Comparison of ENCODE assay signal across 29 cellular contexts in the genomic region with DNA sequence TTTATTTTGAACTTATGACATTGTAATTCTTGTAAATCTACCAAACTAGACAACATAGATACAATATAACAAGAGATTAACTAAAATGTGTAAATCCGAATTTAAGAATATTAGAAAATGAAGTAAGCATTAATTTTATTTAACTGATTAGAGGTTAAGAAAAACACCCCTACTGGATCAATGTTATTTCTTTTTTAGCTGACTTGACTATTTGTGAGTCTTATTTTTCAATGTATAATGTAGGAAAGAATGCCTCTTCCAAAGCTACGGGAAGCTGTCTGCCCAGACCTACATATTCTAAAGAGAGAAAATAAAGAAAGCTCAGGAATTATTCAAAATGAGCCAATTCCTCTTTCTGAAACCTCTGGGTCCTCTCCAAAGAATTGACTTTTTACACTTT.
"Had no signal": no experiment of that assay in that cellular context is flagged by ENCODE, and none has a peak within 500 bp of the region (broad histone marks: within the 10 kb centered on the region; RNA-seq: fewer than 3 reads in every experiment).

No MANE protein-coding gene starts in this region.

- DNase-seq: stimulated activated CD4-positive, alpha-beta T cell treated with anti-CD3 and anti-CD28 coated beads, Interleukin-2, amount 100 ng/mL, for 48 hours; stimulated activated CD4-positive, alpha-beta T cell treated with anti-CD3 and anti-CD28 coated beads, Interleukin-4, amount 100 ng/mL, for 1 hour; stimulated activated CD4-positive, alpha-beta T cell treated with anti-CD3 and anti-CD28 coated beads, Interleukin-4, amount 100 ng/mL, for 24 hours; stimulated activated CD4-positive, alpha-beta T cell treated with anti-CD3 and anti-CD28 coated beads, Interleukin-4, amount 100 ng/mL, for 4 hours; stimulated activated CD8-positive, alpha-beta memory T cell treated with anti-CD3 and anti-CD28 coated beads, Interleukin-4, amount 100 ng/mL, for 48 hours; stimulated activated naive B cell treated with anti-CD40 and anti-IgM and Interleukin-4, amounts not matched to agents 10 μg/mL and 1 μg/mL and 100 μg/mL, for 72 hours; stimulated activated naive CD4-positive, alpha-beta T cell; stimulated activated naive CD4-positive, alpha-beta T cell treated with Interleukin-2 at 50 U/mL for 16 hours; stimulated activated naive CD8-positive, alpha-beta T cell treated with anti-CD3 and anti-CD28 coated beads, Interleukin-15, amount 100 ng/mL, for 72 hours; stimulated activated naive CD8-positive, alpha-beta T cell treated with anti-CD3 and anti-CD28 coated beads, Interleukin-15, Interleukin-2, amounts not matched to agents 100 U/mL and 50 U/mL, for 24 hours; stomach; substantia nigra; testis; thyroid gland; tibial artery; transverse colon; trophoblast cell; upper lobe of left lung; upper lobe of right lung; uterus had no signal

- H3K36me3 Mint-ChIP-seq: stimulated activated effector memory CD8-positive, alpha-beta T cell treated with anti-CD3 and anti-CD28 coated beads, Interleukin-12 subunit alpha, Interleukin-12 subunit beta, amount 100 ng/mL, for 72 hours; stimulated activated memory B cell treated with anti-CD40 and anti-IgM and Interleukin-4, amounts not matched to agents 10 μg/mL and 1 μg/mL and 100 μg/mL, for 72 hours; stimulated activated naive B cell treated with anti-CD40 and anti-IgM and Interleukin-4, amounts not matched to agents 10 μg/mL and 1 μg/mL and 100 μg/mL, for 72 hours; type B pancreatic cell had no signal

- H3K9me3 ChIP-seq: suprapubic skin, testis, thoracic aorta, thyroid gland, tibial artery, tibial nerve, transverse colon, upper lobe of left lung, upper lobe of right lung, uterus, vagina had no signal

- FAIRE-seq: urothelium cell line had no signal

- H3K4me1 ChIP-seq: stomach, suprapubic skin, testis, thyroid gland, tibial artery, tibial nerve, transverse colon, upper lobe of left lung, upper lobe of right lung, uterus, vagina had no signal

- H3K4me3 ChIP-seq: stomach, suprapubic skin, testis, thoracic aorta, thyroid gland, tibial artery, tibial nerve, transverse colon, upper lobe of left lung, upper lobe of right lung, uterus, vagina had no signal

- H3K27ac ChIP-seq: stomach, suprapubic skin, testis, thoracic aorta, thyroid gland, tibial artery, tibial nerve, transverse colon, upper lobe of left lung, upper lobe of right lung, uterus, vagina had no signal

- H3K27me3 Mint-ChIP-seq: stimulated activated memory B cell treated with anti-CD40 and anti-IgM and Interleukin-4, amounts not matched to agents 10 μg/mL and 1 μg/mL and 100 μg/mL, for 72 hours; stimulated activated naive B cell treated with anti-CD40 and anti-IgM and Interleukin-4, amounts not matched to agents 10 μg/mL and 1 μg/mL and 100 μg/mL, for 72 hours; stimulated activated naive CD8-positive, alpha-beta T cell treated with anti-CD3 and anti-CD28 coated beads, Interleukin-15, amount 100 ng/mL, for 72 hours; stimulated activated naive CD8-positive, alpha-beta T cell treated with anti-CD3 and anti-CD28 coated beads, Interleukin-15, Interleukin-2, amounts not matched to agents 100 ng/mL and 50 ng/mL, for 24 hours; type B pancreatic cell had no signal

- H3K36me3 ChIP-seq: stomach, suprapubic skin, thoracic aorta, thyroid gland, tibial artery, tibial nerve, transverse colon, upper lobe of left lung, upper lobe of right lung, uterus, vagina had no signal

- H3K4me1 Mint-ChIP-seq: stimulated activated effector memory CD8-positive, alpha-beta T cell treated with anti-CD3 and anti-CD28 coated beads, Interleukin-12 subunit alpha, Interleukin-12 subunit beta, amount 100 ng/mL, for 72 hours; stimulated activated memory B cell treated with anti-CD40 and anti-IgM and Interleukin-4, amounts not matched to agents 10 μg/mL and 1 μg/mL and 100 μg/mL, for 72 hours; stimulated activated naive B cell treated with anti-CD40 and anti-IgM and Interleukin-4, amounts not matched to agents 10 μg/mL and 1 μg/mL and 100 μg/mL, for 72 hours; stimulated activated naive CD8-positive, alpha-beta T cell treated with anti-CD3 and anti-CD28 coated beads, Interleukin-15, amount 100 ng/mL, for 72 hours had no signal

- H3K9me3 Mint-ChIP-seq: stimulated activated memory B cell treated with anti-CD40 and anti-IgM and Interleukin-4, amounts not matched to agents 10 μg/mL and 1 μg/mL and 100 μg/mL, for 72 hours; type B pancreatic cell had no signal

- H3K4me3 Mint-ChIP-seq: stimulated activated effector memory CD8-positive, alpha-beta T cell treated with anti-CD3 and anti-CD28 coated beads, Interleukin-12 subunit alpha, Interleukin-12 subunit beta, amount 100 ng/mL, for 72 hours; stimulated activated memory B cell treated with anti-CD40 and anti-IgM and Interleukin-4, amounts not matched to agents 10 μg/mL and 1 μg/mL and 100 μg/mL, for 72 hours; stimulated activated naive B cell treated with anti-CD40 and anti-IgM and Interleukin-4, amounts not matched to agents 10 μg/mL and 1 μg/mL and 100 μg/mL, for 72 hours; stimulated activated naive CD8-positive, alpha-beta T cell treated with anti-CD3 and anti-CD28 coated beads, Interleukin-15, amount 100 ng/mL, for 72 hours; stimulated activated naive CD8-positive, alpha-beta T cell treated with anti-CD3 and anti-CD28 coated beads, Interleukin-15, Interleukin-2, amounts not matched to agents 100 ng/mL and 50 ng/mL, for 24 hours; type B pancreatic cell had no signal

- H3K27ac Mint-ChIP-seq: stimulated activated effector memory CD8-positive, alpha-beta T cell treated with anti-CD3 and anti-CD28 coated beads, Interleukin-12 subunit alpha, Interleukin-12 subunit beta, amount 100 ng/mL, for 72 hours; stimulated activated memory B cell treated with anti-CD40 and anti-IgM and Interleukin-4, amounts not matched to agents 10 μg/mL and 1 μg/mL and 100 μg/mL, for 72 hours; stimulated activated naive B cell treated with anti-CD40 and anti-IgM and Interleukin-4, amounts not matched to agents 10 μg/mL and 1 μg/mL and 100 μg/mL, for 72 hours; stimulated activated naive CD8-positive, alpha-beta T cell treated with anti-CD3 and anti-CD28 coated beads, Interleukin-15, amount 100 ng/mL, for 72 hours; stimulated activated naive CD8-positive, alpha-beta T cell treated with anti-CD3 and anti-CD28 coated beads, Interleukin-15, Interleukin-2, amounts not matched to agents 100 ng/mL and 50 ng/mL, for 24 hours; type B pancreatic cell had no signal

- H3K27me3 ChIP-seq: stomach, suprapubic skin, testis, thyroid gland, tibial artery, tibial nerve, transverse colon, upper lobe of left lung, upper lobe of right lung, uterus, vagina had no signal

- ATAC-seq: stimulated activated effector memory CD8-positive, alpha-beta T cell treated with anti-CD3 and anti-CD28 coated beads, Interleukin-12 subunit alpha, Interleukin-12 subunit beta, amount 100 ng/mL, for 72 hours; stimulated activated memory B cell treated with anti-CD40 and anti-IgM and Interleukin-4, amounts not matched to agents 10 μg/mL and 1 μg/mL and 100 μg/mL, for 72 hours; stimulated activated naive B cell treated with anti-CD40 and anti-IgM and Interleukin-4, amounts not matched to agents 10 μg/mL and 1 μg/mL and 100 μg/mL, for 72 hours; stimulated activated naive CD8-positive, alpha-beta T cell treated with anti-CD3 and anti-CD28 coated beads, Interleukin-15, amount 100 ng/mL, for 72 hours; stimulated activated naive CD8-positive, alpha-beta T cell treated with anti-CD3 and anti-CD28 coated beads, Interleukin-15, Interleukin-2, amounts not matched to agents 100 U/mL and 50 U/mL, for 24 hours; upper lobe of right lung had no signal
